In the genomic region with DNA sequence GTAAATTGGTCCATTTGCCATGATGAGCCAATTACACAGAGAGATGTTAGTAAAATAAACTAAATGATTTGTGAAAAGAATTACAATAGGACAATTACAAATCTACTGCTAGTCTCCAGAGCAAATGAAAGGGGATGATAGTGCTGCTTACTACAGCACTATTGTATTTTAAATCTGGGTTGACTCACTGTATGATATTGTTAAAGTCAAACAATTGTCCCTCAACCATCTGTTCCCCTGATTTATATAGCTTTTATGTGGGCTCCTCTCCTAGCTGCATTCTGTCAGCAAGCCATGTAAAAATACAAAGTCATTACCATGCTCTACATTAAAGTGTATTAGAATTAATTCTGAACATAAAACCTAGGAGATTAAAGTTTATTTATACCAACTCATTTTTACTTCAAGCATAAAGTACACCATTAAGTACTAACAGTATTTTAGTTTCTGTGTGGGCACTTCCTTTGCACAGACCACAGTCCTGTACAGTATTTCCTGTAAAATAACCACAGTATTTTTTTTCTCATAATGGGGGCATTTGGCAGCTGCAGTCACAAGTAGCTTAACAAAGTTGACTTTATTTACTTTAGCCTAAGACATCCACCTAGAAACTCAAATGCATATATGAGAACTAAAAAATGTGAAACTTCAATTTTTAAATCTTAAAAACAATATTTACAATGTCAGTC, we compare ENCODE assay signal across 1 cellular context.
TF ChIP-seq lines count a peak whose summit lies in the region.

No MANE protein-coding gene starts in this region.

TF ChIP-seq in GM23338, 12 proteins besides CTCF, POLR2A, EP300 and RAD21 (continued from another document):
- TF ChIP-seq, protein P1, sequence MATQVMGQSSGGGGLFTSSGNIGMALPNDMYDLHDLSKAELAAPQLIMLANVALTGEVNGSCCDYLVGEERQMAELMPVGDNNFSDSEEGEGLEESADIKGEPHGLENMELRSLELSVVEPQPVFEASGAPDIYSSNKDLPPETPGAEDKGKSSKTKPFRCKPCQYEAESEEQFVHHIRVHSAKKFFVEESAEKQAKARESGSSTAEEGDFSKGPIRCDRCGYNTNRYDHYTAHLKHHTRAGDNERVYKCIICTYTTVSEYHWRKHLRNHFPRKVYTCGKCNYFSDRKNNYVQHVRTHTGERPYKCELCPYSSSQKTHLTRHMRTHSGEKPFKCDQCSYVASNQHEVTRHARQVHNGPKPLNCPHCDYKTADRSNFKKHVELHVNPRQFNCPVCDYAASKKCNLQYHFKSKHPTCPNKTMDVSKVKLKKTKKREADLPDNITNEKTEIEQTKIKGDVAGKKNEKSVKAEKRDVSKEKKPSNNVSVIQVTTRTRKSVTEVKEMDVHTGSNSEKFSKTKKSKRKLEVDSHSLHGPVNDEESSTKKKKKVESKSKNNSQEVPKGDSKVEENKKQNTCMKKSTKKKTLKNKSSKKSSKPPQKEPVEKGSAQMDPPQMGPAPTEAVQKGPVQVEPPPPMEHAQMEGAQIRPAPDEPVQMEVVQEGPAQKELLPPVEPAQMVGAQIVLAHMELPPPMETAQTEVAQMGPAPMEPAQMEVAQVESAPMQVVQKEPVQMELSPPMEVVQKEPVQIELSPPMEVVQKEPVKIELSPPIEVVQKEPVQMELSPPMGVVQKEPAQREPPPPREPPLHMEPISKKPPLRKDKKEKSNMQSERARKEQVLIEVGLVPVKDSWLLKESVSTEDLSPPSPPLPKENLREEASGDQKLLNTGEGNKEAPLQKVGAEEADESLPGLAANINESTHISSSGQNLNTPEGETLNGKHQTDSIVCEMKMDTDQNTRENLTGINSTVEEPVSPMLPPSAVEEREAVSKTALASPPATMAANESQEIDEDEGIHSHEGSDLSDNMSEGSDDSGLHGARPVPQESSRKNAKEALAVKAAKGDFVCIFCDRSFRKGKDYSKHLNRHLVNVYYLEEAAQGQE (IDR thresholded peaks at IDR 0.05; ENCODE audit: unreplicated experiment): no peak
- TF ChIP-seq JUNB (IDR thresholded peaks at IDR 0.05; ENCODE audit: unreplicated experiment) (no peak), POLR2AphosphoS5 (IDR thresholded peaks at IDR 0.05; ENCODE audit: low read depth) (no peak), ZNF114 (CRISPR knock-in tag; IDR thresholded peaks at IDR 0.05) (no peak), ZNF331 (CRISPR knock-in tag; IDR thresholded peaks at IDR 0.05; ENCODE audit: low read depth) (no peak), EZH2phosphoT487 (IDR thresholded peaks at IDR 0.05; ENCODE audit: unreplicated experiment) (no peak), NANOG (IDR thresholded peaks at IDR 0.05; ENCODE audit: borderline replicate concordance) (no peak), STAT1 (IDR thresholded peaks at IDR 0.05; ENCODE audit: unreplicated experiment) (no peak), CREB1 (CRISPR knock-in tag; IDR thresholded peaks at IDR 0.05; ENCODE audit: low read depth) (no peak)
- TF ChIP-seq, protein P2, sequence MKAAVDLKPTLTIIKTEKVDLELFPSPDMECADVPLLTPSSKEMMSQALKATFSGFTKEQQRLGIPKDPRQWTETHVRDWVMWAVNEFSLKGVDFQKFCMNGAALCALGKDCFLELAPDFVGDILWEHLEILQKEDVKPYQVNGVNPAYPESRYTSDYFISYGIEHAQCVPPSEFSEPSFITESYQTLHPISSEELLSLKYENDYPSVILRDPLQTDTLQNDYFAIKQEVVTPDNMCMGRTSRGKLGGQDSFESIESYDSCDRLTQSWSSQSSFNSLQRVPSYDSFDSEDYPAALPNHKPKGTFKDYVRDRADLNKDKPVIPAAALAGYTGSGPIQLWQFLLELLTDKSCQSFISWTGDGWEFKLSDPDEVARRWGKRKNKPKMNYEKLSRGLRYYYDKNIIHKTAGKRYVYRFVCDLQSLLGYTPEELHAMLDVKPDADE (IDR thresholded peaks at IDR 0.05): no peak
